Comparison of ENCODE assay signal across 6 cellular contexts in genomic region chr2:10992023-10992791, GRCh38.
"Had no signal": no experiment of that assay in that cellular context is flagged by ENCODE, and none has a peak within 500 bp of the region (broad histone marks: within the 10 kb centered on the region; RNA-seq: fewer than 3 reads in every experiment).

No MANE protein-coding gene starts in this region.

- ATAC-seq: HepG2 had no signal

- H3K4me3 ChIP-seq: GM23248 had no signal

- H3K27ac ChIP-seq: GM23248, HL-60 had no signal

- DNase-seq: GOT3, H9, HCEC 1CT had no signal
